ENCODE assay signal across 23 cellular contexts in the genomic region with DNA sequence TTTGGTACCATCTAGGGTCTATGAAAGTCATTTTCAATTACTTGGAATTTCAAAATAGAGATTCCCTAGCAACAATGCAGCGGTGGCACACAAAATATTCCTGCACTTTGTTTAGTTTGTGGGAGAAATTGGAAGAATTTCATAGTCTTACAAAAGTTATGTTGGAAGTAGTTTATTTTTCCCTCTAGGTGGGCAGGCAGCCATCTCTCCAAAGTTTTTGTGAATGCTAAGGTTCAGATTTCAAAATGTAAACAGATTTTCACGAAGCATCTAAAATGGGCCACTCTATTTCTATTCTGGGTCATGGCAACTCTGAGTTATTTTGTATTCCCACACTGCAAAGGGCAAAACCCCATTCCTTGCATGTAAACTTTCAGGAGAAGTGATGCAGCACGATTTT. TPM values are rescaled to one million over a fixed set of nuclear protein-coding genes. Genes with fewer than 3 reads are reported as not detected.
A peak's percentile ranks its signal among the peaks of the same experiment; 100 is the strongest.
DNase-seq lines count a peak whose midpoint lies in the region; ATAC-seq and TF ChIP-seq lines count a peak whose summit lies in the region.
"Had no signal": no experiment of that assay in that cellular context is flagged by ENCODE, and none has a peak within 500 bp of the region (broad histone marks: within the 10 kb centered on the region; RNA-seq: fewer than 3 reads in every experiment).

No MANE protein-coding gene starts in this region.

- no TSS peak for BruUV-seq in mammary epithelial cell (replicated peaks; lab: Mats Ljungman, UMichigan)

- no peak overlapping the region for H2BK120ac ChIP-seq in trophoblast cell (ENCODE audit: insufficient read depth, low read length, poor library complexity)

- TF ChIP-seq CTCF in mammary epithelial cell (conservative IDR thresholded peaks at IDR 0.05 in 1 of 2, IDR thresholded peaks at IDR 0.05 in 1 of 2; ENCODE audit: extremely low read depth in 1 of 2, insufficient read depth in 1 of 2, low read depth in 1 of 2, low read length in 2 of 2) (no peak), breast epithelium (IDR thresholded peaks at IDR 0.05) (no peak), fibroblast of the aortic adventitia (IDR thresholded peaks at IDR 0.05; ENCODE audit: insufficient read depth, low read length) (no peak)

- no peak overlapping the region for H3K18ac ChIP-seq in trophoblast cell (ENCODE audit: low read length)

- no peak overlapping the region for H2BK12ac ChIP-seq in trophoblast cell (ENCODE audit: low read length)

- H3K14ac ChIP-seq in trophoblast cell (ENCODE audit: low read length) = no peak overlapping the region

- no peaks in the 10 kb centered on the region for H3K79me2 ChIP-seq in mammary epithelial cell (ENCODE audit: insufficient read depth, low read length)
- no peaks in the 10 kb centered on the region for H3K79me2 ChIP-seq in trophoblast cell (ENCODE audit: control insufficient read depth, insufficient read depth, low read length, poor library complexity)

- no peak overlapping the region for H2AFZ ChIP-seq in mammary epithelial cell (ENCODE audit: low read depth, low read length)
- no peak overlapping the region for H2AFZ ChIP-seq in trophoblast cell (ENCODE audit: insufficient read depth, low read length, poor library complexity)

- no peaks in the 10 kb centered on the region for H4K20me1 ChIP-seq in mammary epithelial cell (ENCODE audit: insufficient read depth, low read length)
- H4K20me1 ChIP-seq: BLaER1 treated with 17β-estradiol and CSF1 and Interleukin-3, amounts not matched to agents 10 nM and 100 nM had no signal

- no peak overlapping the region for H4K8ac ChIP-seq in trophoblast cell (ENCODE audit: low read depth, low read length)

- H3K4me1 ChIP-seq in mammary epithelial cell (ENCODE audit: insufficient read depth, low read length) = peaks cover 57% of the 10 kb centered on the region
- H3K4me1 ChIP-seq in breast epithelium = no peaks in the 10 kb centered on the region
- no peaks in the 10 kb centered on the region for H3K4me1 ChIP-seq in trophoblast cell (ENCODE audit: control insufficient read depth in 1 of 2, insufficient read depth in 2 of 2, low read length in 2 of 2)

- H3K27me3 ChIP-seq in mammary epithelial cell (ENCODE audit: insufficient read depth, low read length) = no peaks in the 10 kb centered on the region
- H3K27me3 ChIP-seq in breast epithelium = no peaks in the 10 kb centered on the region
- no peaks in the 10 kb centered on the region for H3K27me3 ChIP-seq in trophoblast cell (ENCODE audit: insufficient read depth, low read length)
- H3K27me3 ChIP-seq: BLaER1 treated with 17β-estradiol and CSF1 and Interleukin-3, amounts not matched to agents 10 nM and 100 nM had no signal

- no peak overlapping the region for H3K9ac ChIP-seq in mammary epithelial cell (ENCODE audit: insufficient read depth, low read length)
- no peak overlapping the region for H3K9ac ChIP-seq in trophoblast cell (ENCODE audit: low read length)
- H3K9ac ChIP-seq: BLaER1 treated with 17β-estradiol and CSF1 and Interleukin-3, amounts not matched to agents 10 nM and 100 nM; KMS-11 had no signal

- H3K23ac ChIP-seq in trophoblast cell (ENCODE audit: low read length) = no peak overlapping the region

- CTCF ChIA-PET in mammary epithelial cell (lab: Charles Lee; ENCODE audit: low non-redundant PET) = interaction anchor here (0.6 kb wide), 1 partner anchor 158 kb away, joined by 5 read pairs; no protein-coding TSS in a partner anchor

- DNase-seq in mammary epithelial cell (no peak), breast epithelium (ENCODE audit: low spot score in 2 of 2) (no peak), fibroblast of the aortic adventitia (ENCODE audit: low read depth) (peak; percentile 24), nucleus accumbens (lab: John Stamatoyannopoulos, UW) (no peak), caudate nucleus (lab: John Stamatoyannopoulos, UW) (no peak), trophoblast cell (no peak)
- DNase-seq in activated CD4-positive, CD25-positive, alpha-beta regulatory T cell treated with anti-CD3 and anti-CD28 coated beads, Interleukin-2, amount 50 U/mL, for 72 hours = no peak
- DNase-seq: CD8-positive, alpha-beta memory T cell; DMS79 treated with DMSO at 0.1 percent for 48 hours; GOT3; NCI-H1048; NCI-H146; NCI-H2081; NCI-H510A treated with DMSO at 0.1 percent for 48 hours; NCI-H82; PC-3 had no signal

- no peaks in the 10 kb centered on the region for H3K9me3 ChIP-seq in mammary epithelial cell (replicated peaks; ENCODE audit: insufficient read depth, low read length)
- no peaks in the 10 kb centered on the region for H3K9me3 ChIP-seq in breast epithelium
- H3K9me3 ChIP-seq in trophoblast cell (ENCODE audit: insufficient read depth, low read depth, low read length) = peaks cover 5% of the 10 kb centered on the region
- H3K9me3 ChIP-seq: BLaER1 treated with 17β-estradiol and CSF1 and Interleukin-3, amounts not matched to agents 10 nM and 100 nM had no signal

- 40% methylated on average over 2 of the region's 3 CpGs for WGBS in mammary epithelial cell (ENCODE audit: low coverage, missing lambda C conversion rate)
- no CpG with 5 or more reads among the region's 3 CpGs for WGBS in trophoblast cell (ENCODE audit: extremely low coverage, insufficient coverage, insufficient read length)

- H4K12ac ChIP-seq in trophoblast cell (ENCODE audit: low read depth, low read length) = no peak overlapping the region

- H3K36me3 ChIP-seq in mammary epithelial cell (ENCODE audit: insufficient read depth, low read length) (no peaks in the 10 kb centered on the region), breast epithelium (no peaks in the 10 kb centered on the region), trophoblast cell (ENCODE audit: control insufficient read depth in 1 of 2, insufficient read depth in 2 of 2, low read length in 2 of 2) (no peaks in the 10 kb centered on the region)
- H3K36me3 ChIP-seq: BLaER1 treated with 17β-estradiol and CSF1 and Interleukin-3, amounts not matched to agents 10 nM and 100 nM had no signal

- dilution Hi-C loops in mammary epithelial cell (cut with HindIII; ENCODE audit: low sequenced_read_pairs) = no loop called here

- no peak overlapping the region for H4K91ac ChIP-seq in trophoblast cell (ENCODE audit: low read depth, low read length)

- intact Hi-C loops in mammary epithelial cell (cut with micrococcal nuclease) = no loop called here
- intact Hi-C loops in breast epithelium (cut with DNase I; ENCODE audit: low total_unique reads) = no loop called here

- no peak overlapping the region for H3K4ac ChIP-seq in trophoblast cell (ENCODE audit: low read depth, low read length)

- no peak overlapping the region for H2AK5ac ChIP-seq in trophoblast cell (ENCODE audit: low read length)

- no peaks in the 10 kb centered on the region for H3K79me1 ChIP-seq in trophoblast cell (ENCODE audit: low read length)

- in situ Hi-C loops in mammary epithelial cell (cut with MboI; ENCODE audit: low sequenced_read_pairs in 2 of 2) = no loop called here

- peak overlapping the region; percentile 18 for H3K27ac ChIP-seq in mammary epithelial cell (ENCODE audit: insufficient read depth, low read depth, low read length)
- no peak overlapping the region for H3K27ac ChIP-seq in breast epithelium
- no peak overlapping the region for H3K27ac ChIP-seq in caudate nucleus (ENCODE audit: low read depth, low read length)
- no peak overlapping the region for H3K27ac ChIP-seq in trophoblast cell (ENCODE audit: low read depth, low read length)
- H3K27ac ChIP-seq: 22Rv1; BLaER1 treated with 17β-estradiol and CSF1 and Interleukin-3, amounts not matched to agents 10 nM and 100 nM; KMS-11; SK-N-MC had no signal

- no peak overlapping the region for H2BK5ac ChIP-seq in trophoblast cell (ENCODE audit: low read depth, low read length, poor library complexity)

- H3K4me2 ChIP-seq in mammary epithelial cell (ENCODE audit: insufficient read depth, low read depth, low read length) (no peak overlapping the region), trophoblast cell (ENCODE audit: low read length) (no peak overlapping the region)
- H3K4me2 ChIP-seq: KMS-11 had no signal

- no peak for TF ChIP-seq POLR2A in breast epithelium (IDR thresholded peaks at IDR 0.05)

- ATAC-seq in SK-N-SH treated with all-trans-retinoic acid at 6 μM for 48 hours = peak; percentile 40; the same call in 2 of the 3 replicates
- ATAC-seq: GM12878, PC-3 had no signal

- no peak overlapping the region for H3K4me3 ChIP-seq in mammary epithelial cell (replicated peaks in 1 of 3; ENCODE audit: insufficient read depth in 1 of 3, low read depth in 2 of 3, low read length in 3 of 3)
- no peak overlapping the region for H3K4me3 ChIP-seq in breast epithelium
- H3K4me3 ChIP-seq in fibroblast of the aortic adventitia (ENCODE audit: low read depth, low read length) = no peak overlapping the region
- no peak overlapping the region for H3K4me3 ChIP-seq in trophoblast cell (ENCODE audit: low read depth, low read length)
- H3K4me3 ChIP-seq: BLaER1 treated with 17β-estradiol and CSF1 and Interleukin-3, amounts not matched to agents 10 nM and 100 nM; GM12878; SK-N-MC had no signal

RNA-seq across cellular contexts. Expression of gene SMCP, which starts 8.0 kb away (rescaled TPM):
- total RNA-seq in mammary epithelial cell (not detected), breast epithelium (not detected), fibroblast of the aortic adventitia (ENCODE audit: low replicate concordance) (not detected in 2 replicates)
- polyA plus RNA-seq in mammary epithelial cell = not detected
- polyA minus RNA-seq in mammary epithelial cell = not detected
- not detected in 2 replicates for polyA plus RNA-seq in trophoblast cell (2013)
- total RNA-seq: CD8-positive, alpha-beta memory T cell; GM12878; M059J; PC-3 had no signal
- polyA plus RNA-seq: CD8-positive, alpha-beta memory T cell had no signal

RNA-seq across cellular contexts. Expression of gene IVL, which starts 22.3 kb away (rescaled TPM):
- total RNA-seq in mammary epithelial cell = 10 to 100 TPM in 1 of 2 donors, under 1 TPM in 1; 0.50 to 19.1 TPM
- 21.5 TPM for polyA plus RNA-seq in mammary epithelial cell
- polyA minus RNA-seq in mammary epithelial cell = 11.8 TPM
- not detected for total RNA-seq in breast epithelium
- not detected in 2 replicates for total RNA-seq in fibroblast of the aortic adventitia (ENCODE audit: low replicate concordance)
- 1.3 and 1.5 TPM in 2 replicates for polyA plus RNA-seq in trophoblast cell (2013)
- total RNA-seq: CD8-positive, alpha-beta memory T cell; M059J had no signal
- polyA plus RNA-seq: CD8-positive, alpha-beta memory T cell had no signal

RNA-seq across cellular contexts. Expression of gene LCE7A, which starts 26.3 kb away (rescaled TPM):
- total RNA-seq in mammary epithelial cell (not detected), breast epithelium (not detected), fibroblast of the aortic adventitia (ENCODE audit: low replicate concordance) (not detected in 2 replicates)
- not detected for polyA plus RNA-seq in mammary epithelial cell
- not detected for polyA minus RNA-seq in mammary epithelial cell
- polyA plus RNA-seq in trophoblast cell (2013) = not detected in 2 replicates
- total RNA-seq: CD8-positive, alpha-beta memory T cell; GM12878; M059J; PC-3 had no signal
- polyA plus RNA-seq: CD8-positive, alpha-beta memory T cell; GM12878 had no signal

RNA-seq across cellular contexts. Expression of gene LCE6A, which starts 43.4 kb away (rescaled TPM):
- total RNA-seq in mammary epithelial cell (not detected), breast epithelium (not detected), fibroblast of the aortic adventitia (ENCODE audit: low replicate concordance) (not detected in 2 replicates)
- polyA plus RNA-seq in mammary epithelial cell = not detected
- polyA minus RNA-seq in mammary epithelial cell = not detected
- not detected in 2 replicates for polyA plus RNA-seq in trophoblast cell (2013)
- total RNA-seq: CD8-positive, alpha-beta memory T cell; M059J; PC-3 had no signal
- polyA plus RNA-seq: CD8-positive, alpha-beta memory T cell; GM12878 had no signal

RNA-seq across cellular contexts. Expression of gene LCE1A, which starts 58.8 kb away (rescaled TPM):
- total RNA-seq in mammary epithelial cell (not detected), breast epithelium (not detected), fibroblast of the aortic adventitia (ENCODE audit: low replicate concordance) (not detected in 2 replicates)
- polyA plus RNA-seq in mammary epithelial cell = not detected
- polyA minus RNA-seq in mammary epithelial cell = not detected
- polyA plus RNA-seq in trophoblast cell (2013) = not detected in 2 replicates
- total RNA-seq: CD8-positive, alpha-beta memory T cell; GM12878; M059J; PC-3 had no signal
- polyA plus RNA-seq: CD8-positive, alpha-beta memory T cell; GM12878 had no signal
